Comparison of ENCODE assay signal across 9 cellular contexts in the genomic region with DNA sequence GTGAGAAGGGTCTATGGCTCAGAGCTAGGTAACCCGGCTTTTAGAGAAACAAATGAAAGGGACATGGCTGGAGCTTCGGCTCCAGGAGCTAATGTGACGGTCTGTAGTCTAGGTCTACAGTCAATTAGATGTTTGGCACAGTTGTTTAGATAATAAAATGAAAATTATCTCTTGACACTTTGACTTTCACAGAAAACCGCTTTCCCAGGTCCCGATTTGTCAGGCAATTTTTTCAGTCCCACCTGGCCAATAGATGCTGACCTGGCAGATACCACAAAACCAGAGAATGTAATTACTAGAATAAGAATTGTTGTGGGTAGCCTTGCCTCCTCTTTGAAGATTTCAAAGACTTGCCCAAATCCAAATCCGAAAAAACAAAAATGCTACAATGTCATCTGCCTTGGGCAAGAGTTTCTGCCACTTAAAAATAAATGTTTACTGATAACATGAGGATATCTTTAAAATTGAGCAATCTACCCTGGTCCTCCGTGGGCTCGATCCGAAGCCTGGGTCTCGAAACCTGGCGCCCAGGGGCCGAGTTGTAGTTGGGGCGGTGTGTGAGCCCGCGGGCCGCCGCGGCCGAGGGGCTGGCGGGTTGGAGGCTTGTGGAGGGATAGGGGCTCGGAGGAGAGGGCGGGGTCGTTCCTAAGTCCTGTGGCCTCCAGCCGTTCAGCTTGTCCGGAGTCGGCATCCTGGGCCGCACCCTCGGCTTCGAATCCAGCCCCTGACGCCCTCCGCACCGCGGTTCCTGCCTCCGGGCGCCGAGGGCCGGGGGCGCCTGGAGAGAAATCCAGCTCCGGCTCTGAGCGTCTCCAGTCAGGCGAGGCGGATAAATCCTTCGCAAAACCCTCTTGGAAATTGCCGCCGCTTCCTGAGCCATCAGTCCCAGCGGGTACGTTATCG. TPM values are rescaled to one million over a fixed set of nuclear protein-coding genes. Genes with fewer than 3 reads are reported as not detected.
DNase-seq lines count a peak whose midpoint lies in the region; ATAC-seq, FAIRE-seq and TF ChIP-seq lines count a peak whose summit lies in the region.
"Had no signal": no experiment of that assay in that cellular context is flagged by ENCODE, and none has a peak within 500 bp of the region (broad histone marks: within the 10 kb centered on the region; RNA-seq: fewer than 3 reads in every experiment).

No MANE protein-coding gene starts in this region.

- TF ChIP-seq CTCF in A673 (conservative IDR thresholded peaks at IDR 0.05; ENCODE audit: low read depth, low read length) = no peak
- TF ChIP-seq CTCF in GM12865 (IDR thresholded peaks at IDR 0.05; ENCODE audit: insufficient read depth, low read depth, low read length, missing control alignments) = no peak
- no peak for TF ChIP-seq CTCF in astrocyte (IDR thresholded peaks at IDR 0.05; ENCODE audit: insufficient read depth, low read depth, low read length)

- H3K4me1 ChIP-seq in A673 (ENCODE audit: insufficient read depth, low read length, poor library complexity, severe bottlenecking) (peaks cover 26% of the 10 kb centered on the region), astrocyte (ENCODE audit: insufficient read depth, low read length) (peaks cover 9% of the 10 kb centered on the region)

- no peak overlapping the region for H3K4me3 Mint-ChIP-seq in astrocyte (ENCODE audit: unreplicated experiment)
- peak overlapping the region; percentile 15 to 83 (median 77) for H3K4me3 Mint-ChIP-seq in naive B cell

- H3K27ac Mint-ChIP-seq in astrocyte (ENCODE audit: unreplicated experiment) = no peak overlapping the region
- H3K27ac Mint-ChIP-seq in naive B cell = peak overlapping the region in 3 of 6 donors; percentile 7 to 38 (median 22)

- H3K27me3 Mint-ChIP-seq in astrocyte (ENCODE audit: low read depth, unreplicated experiment) (peaks cover 68% of the 10 kb centered on the region), naive B cell (peaks cover 44 to 81% (median 49%) of the 10 kb centered on the region in 3 donors)

- H3K4me3 ChIP-seq in A673 (ENCODE audit: low read depth, low read length, poor library complexity, severe bottlenecking) = peak overlapping the region; percentile 34
- H3K4me3 ChIP-seq in GM12865 (ENCODE audit: low read depth, low read length) = no peak overlapping the region; the same call in 1 of the 2 replicates
- peak overlapping the region; percentile 42 for H3K4me3 ChIP-seq in astrocyte (ENCODE audit: insufficient read depth, low read depth, low read length)

- intact Hi-C loops in A673 (cut with micrococcal nuclease; ENCODE audit: unreplicated experiment) = no loop called here

- H3K9me3 Mint-ChIP-seq in astrocyte (ENCODE audit: unreplicated experiment) (peaks cover 11% of the 10 kb centered on the region), naive B cell (peaks cover 0 to 7% (median 0%) of the 10 kb centered on the region in 7 donors)

- H3K36me3 ChIP-seq in A673 (ENCODE audit: insufficient read depth, low read length, poor library complexity, severe bottlenecking) = no peaks in the 10 kb centered on the region
- no peaks in the 10 kb centered on the region for H3K36me3 ChIP-seq in astrocyte (ENCODE audit: insufficient read depth, low read length)

- POLR2A ChIA-PET in A673 (lab: Charles Lee; ENCODE audit: low non-redundant PET) = no interaction called here

- H3K27ac ChIP-seq in A673 (ENCODE audit: low read depth, low read length, poor library complexity, severe bottlenecking) = no peak overlapping the region
- no peak overlapping the region for H3K27ac ChIP-seq in astrocyte (ENCODE audit: low read depth, low read length)

- no TSS peak for BruUV-seq in A673 (replicated peaks; lab: Mats Ljungman, UMichigan)

- H3K79me2 ChIP-seq in astrocyte (ENCODE audit: insufficient read depth, low read length) = no peaks in the 10 kb centered on the region

- peak overlapping the region; percentile 60 for H2AFZ ChIP-seq in astrocyte (ENCODE audit: low read depth, low read length)

- DNase-seq in A673 (ENCODE audit: low spot score) (peak; percentile 55), GM12865 (ENCODE audit: low read depth) (peak; percentile 30), astrocyte (ENCODE audit: low read depth) (no peak), naive B cell (no peak)
- DNase-seq in stimulated activated naive CD4-positive, alpha-beta T cell treated with Interleukin-2 at 50 U/mL for 16 hours (lab: John Stamatoyannopoulos, UW) = no peak
- DNase-seq: NCI-H774 had no signal

- H3K36me3 Mint-ChIP-seq in astrocyte (ENCODE audit: low read depth, unreplicated experiment) (no peaks in the 10 kb centered on the region), naive B cell (peaks cover 0 to 8% of the 10 kb centered on the region in 2 donors)

- H3K9ac ChIP-seq in astrocyte (ENCODE audit: low read length) = peak overlapping the region; percentile 35

- ATAC-seq in naive B cell (ENCODE audit: low read depth in 2 of 2) (no peak), GM21576 (IDR thresholded peaks at IDR 0.05; ENCODE audit: unreplicated experiment) (no peak), GM18502 (IDR thresholded peaks at IDR 0.05; ENCODE audit: poor library complexity, unreplicated experiment) (no peak), HG03025 (IDR thresholded peaks at IDR 0.05; ENCODE audit: low FRiP score, unreplicated experiment) (no peak)

- CTCF ChIA-PET in A673 (lab: Charles Lee) = interaction anchor here (0.6 kb wide), 1 partner anchor 55 kb away, joined by 3 read pairs; no protein-coding TSS in a partner anchor

- peaks cover 99% of the 10 kb centered on the region for H3K27me3 ChIP-seq in A673 (replicated peaks; ENCODE audit: insufficient read depth, low read depth, low read length, poor library complexity)
- peaks cover 96% of the 10 kb centered on the region for H3K27me3 ChIP-seq in astrocyte (ENCODE audit: insufficient read depth, low read length)

- H3K9me3 ChIP-seq in A673 (ENCODE audit: low read depth, low read length, poor library complexity, severe bottlenecking) (no peaks in the 10 kb centered on the region), astrocyte (ENCODE audit: insufficient read depth, low read depth, low read length) (peaks cover 16% of the 10 kb centered on the region)

- H3K4me1 Mint-ChIP-seq in astrocyte (ENCODE audit: low read depth, unreplicated experiment) (no peaks in the 10 kb centered on the region), naive B cell (peaks cover 15 to 40% (median 40%) of the 10 kb centered on the region in 3 donors)

- H4K20me1 ChIP-seq in astrocyte (ENCODE audit: insufficient read depth, low read length) = peaks cover 31% of the 10 kb centered on the region

- H3K4me2 ChIP-seq in astrocyte (ENCODE audit: low read length) = peak overlapping the region; percentile 82

- FAIRE-seq in astrocyte (lab: Jason Lieb, UNC) = no peak

RNA-seq across cellular contexts. Expression of a gene that starts 2.3 kb away (rescaled TPM):
- not detected in 2 replicates for total RNA-seq in A673 (2021)
- total RNA-seq in astrocyte = 0.48 TPM in 1 of 2 replicates, not detected in the other
- under 1 TPM in 1 of 6 donors, not detected in 5; 0.12 TPM for polyA plus RNA-seq in naive B cell (ENCODE audit: low read depth in 6 of 6)

RNA-seq across cellular contexts. Expression of a gene that starts 32.5 kb away (rescaled TPM):
- total RNA-seq in A673 (2021) (22.6 and 25.6 TPM in 2 replicates), astrocyte (23.6 TPM in 2 replicates)
- not detected for polyA plus RNA-seq in naive B cell (ENCODE audit: low read depth in 6 of 6)

Comparison
In these comparisons a context has a peak if more than half of its experiments do, and no peak if none do; other contexts are left out.
1. DNase-seq: peak in A673 (single experiment) and GM12865 (single experiment); none in astrocyte (single experiment), naive B cell (single experiment) and stimulated activated naive CD4-positive, alpha-beta T cell treated with Interleukin-2 at 50 U/mL for 16 hours (single experiment).